In genomic region chr1:30465096-30465495, GRCh38 we compare ENCODE assay signal across 16 cellular contexts.
DNase-seq lines count a peak whose midpoint lies in the region; ATAC-seq and TF ChIP-seq lines count a peak whose summit lies in the region.
"Had no signal": no experiment of that assay in that cellular context is flagged by ENCODE, and none has a peak within 500 bp of the region (broad histone marks: within the 10 kb centered on the region; RNA-seq: fewer than 3 reads in every experiment).

No MANE protein-coding gene starts in this region.

- H3K27me3 ChIP-seq in spleen (replicated peaks in 1 of 7), result peaks cover 0 to 46% (median 0%) of the 10 kb centered on the region in 7 donors
- H3K27me3 ChIP-seq: BLaER1 had no signal

- peak; percentile 48 for DNase-seq in activated effector memory CD4-positive, alpha-beta T cell treated with anti-CD3 and anti-CD28 coated beads, Interleukin-2, amount 50 U/mL, for 16 hours
- no peak for DNase-seq in activated effector memory CD4-positive, alpha-beta T cell treated with Interleukin-2 at 50 U/mL for 16 hours
- DNase-seq in mesenteric fat pad (ENCODE audit: low spot score) (peak; percentile 24), spleen (peak; percentile 52), OCI-M1 (lab: John Stamatoyannopoulos, UW) (no peak)
- no peak for DNase-seq in stimulated activated CD4-positive, alpha-beta T cell treated with anti-CD3 and anti-CD28 coated beads, Interleukin-4, amount 100 ng/mL, for 1 hour
- DNase-seq: 8988T; Calu3; CD4-positive, alpha-beta memory T cell; DMS79 treated with DMSO at 0.1 percent for 48 hours; GF-D8; GOT3; H7 had no signal

- no peak for TF ChIP-seq CTCF in spleen (IDR thresholded peaks at IDR 0.05 in 8 of 11, conservative IDR thresholded peaks at IDR 0.05 in 3 of 11)

- peaks cover 0 to 4% (median 0%) of the 10 kb centered on the region in 8 donors for H3K9me3 ChIP-seq in spleen
- H3K9me3 ChIP-seq: BLaER1 had no signal

- H3K36me3 ChIP-seq in spleen, result no peaks in the 10 kb centered on the region
- H3K36me3 ChIP-seq: BLaER1 had no signal

- WGBS in spleen, 5 donors, result 72 to 88% (median 76%) methylated on average over 2 of the region's 2 CpGs

- H3K4me1 ChIP-seq in spleen, result no peaks in the 10 kb centered on the region
- H3K4me1 ChIP-seq: BLaER1 had no signal

- ATAC-seq in HG03439 (IDR thresholded peaks at IDR 0.05; ENCODE audit: unreplicated experiment), result no peak
- ATAC-seq: HCT116 had no signal

- H3K4me3 ChIP-seq in spleen, result no peak overlapping the region
- H3K4me3 ChIP-seq: BLaER1 had no signal

- TF ChIP-seq POLR2A in spleen (IDR thresholded peaks at IDR 0.05), result no peak

- intact Hi-C loops in spleen (cut with DNase I; ENCODE audit: low total_unique reads), result no loop called here

- no peak overlapping the region for H3K27ac ChIP-seq in spleen
- H3K27ac ChIP-seq: BLaER1 had no signal

Comparison
In these comparisons a context has a peak if more than half of its experiments do, and no peak if none do; other contexts are left out.
1. DNase-seq: peak in activated effector memory CD4-positive, alpha-beta T cell treated with anti-CD3 and anti-CD28 coated beads, Interleukin-2, amount 50 U/mL, for 16 hours (single experiment), mesenteric fat pad (single experiment) and spleen (single experiment); none in activated effector memory CD4-positive, alpha-beta T cell treated with Interleukin-2 at 50 U/mL for 16 hours (single experiment), stimulated activated CD4-positive, alpha-beta T cell treated with anti-CD3 and anti-CD28 coated beads, Interleukin-4, amount 100 ng/mL, for 1 hour (single experiment) and OCI-M1 (single experiment).